2 cellular contexts compared by ENCODE assay signal in the genomic region with DNA sequence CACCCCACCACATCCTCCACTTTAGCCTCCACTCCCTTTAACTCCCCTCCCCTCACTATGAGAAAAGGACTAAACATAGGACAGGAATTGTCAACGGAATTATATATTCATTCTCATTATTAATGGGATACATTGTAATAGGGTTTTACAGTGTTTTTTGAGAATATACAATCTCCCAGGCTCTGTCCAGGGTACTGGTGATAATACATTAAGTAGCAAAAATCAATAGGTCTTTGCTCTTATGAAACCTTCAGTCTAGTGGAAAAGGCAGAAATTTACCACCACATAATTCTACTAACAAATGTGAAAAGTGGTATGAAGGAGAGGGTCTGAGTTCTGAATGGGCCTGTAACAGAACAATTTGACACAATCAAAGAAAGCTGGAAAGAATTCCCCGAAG.
A peak's percentile ranks its signal among the peaks of the same experiment; 100 is the strongest.
TF ChIP-seq lines count a peak whose summit lies in the region.

No MANE protein-coding gene starts in this region.

TF ChIP-seq in HepG2, 621 proteins besides CTCF, POLR2A, EP300 and RAD21:
- TF ChIP-seq, protein P1, sequence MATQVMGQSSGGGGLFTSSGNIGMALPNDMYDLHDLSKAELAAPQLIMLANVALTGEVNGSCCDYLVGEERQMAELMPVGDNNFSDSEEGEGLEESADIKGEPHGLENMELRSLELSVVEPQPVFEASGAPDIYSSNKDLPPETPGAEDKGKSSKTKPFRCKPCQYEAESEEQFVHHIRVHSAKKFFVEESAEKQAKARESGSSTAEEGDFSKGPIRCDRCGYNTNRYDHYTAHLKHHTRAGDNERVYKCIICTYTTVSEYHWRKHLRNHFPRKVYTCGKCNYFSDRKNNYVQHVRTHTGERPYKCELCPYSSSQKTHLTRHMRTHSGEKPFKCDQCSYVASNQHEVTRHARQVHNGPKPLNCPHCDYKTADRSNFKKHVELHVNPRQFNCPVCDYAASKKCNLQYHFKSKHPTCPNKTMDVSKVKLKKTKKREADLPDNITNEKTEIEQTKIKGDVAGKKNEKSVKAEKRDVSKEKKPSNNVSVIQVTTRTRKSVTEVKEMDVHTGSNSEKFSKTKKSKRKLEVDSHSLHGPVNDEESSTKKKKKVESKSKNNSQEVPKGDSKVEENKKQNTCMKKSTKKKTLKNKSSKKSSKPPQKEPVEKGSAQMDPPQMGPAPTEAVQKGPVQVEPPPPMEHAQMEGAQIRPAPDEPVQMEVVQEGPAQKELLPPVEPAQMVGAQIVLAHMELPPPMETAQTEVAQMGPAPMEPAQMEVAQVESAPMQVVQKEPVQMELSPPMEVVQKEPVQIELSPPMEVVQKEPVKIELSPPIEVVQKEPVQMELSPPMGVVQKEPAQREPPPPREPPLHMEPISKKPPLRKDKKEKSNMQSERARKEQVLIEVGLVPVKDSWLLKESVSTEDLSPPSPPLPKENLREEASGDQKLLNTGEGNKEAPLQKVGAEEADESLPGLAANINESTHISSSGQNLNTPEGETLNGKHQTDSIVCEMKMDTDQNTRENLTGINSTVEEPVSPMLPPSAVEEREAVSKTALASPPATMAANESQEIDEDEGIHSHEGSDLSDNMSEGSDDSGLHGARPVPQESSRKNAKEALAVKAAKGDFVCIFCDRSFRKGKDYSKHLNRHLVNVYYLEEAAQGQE (IDR thresholded peaks at IDR 0.05; ENCODE audit: borderline replicate concordance in 1 of 2, low read depth in 1 of 2, low read length in 2 of 2): peak in 1 of 2 experiments; percentile 87; a peak in 3 of 4 replicates
- TF ChIP-seq ZNF431 (CRISPR knock-in tag; IDR thresholded peaks at IDR 0.05; ENCODE audit: borderline replicate concordance, low read depth) (no peak), ZNF564 (CRISPR knock-in tag; IDR thresholded peaks at IDR 0.05) (no peak), MIER2 (CRISPR knock-in tag; IDR thresholded peaks at IDR 0.05) (peak; percentile 56; the same call in 1 of the 2 replicates), PAX8 (CRISPR knock-in tag; IDR thresholded peaks at IDR 0.05; ENCODE audit: borderline replicate concordance) (no peak), RCOR2 (CRISPR knock-in tag; IDR thresholded peaks at IDR 0.05) (no peak)

TF ChIP-seq in HEK293, 187 proteins besides CTCF, POLR2A, EP300 and RAD21 (continued from another document):
- TF ChIP-seq, protein P1 (tag by site-specific recombination; IDR thresholded peaks at IDR 0.05): peak; percentile 32; the same call in 1 of the 2 replicates
- TF ChIP-seq ZNF133 (tag by site-specific recombination; IDR thresholded peaks at IDR 0.05): no peak
TF ChIP-seq in HEK293: peak in this region for 1.
